Comparison of ENCODE assay signal across 11 cellular contexts in genomic region chr20:38153011-38153329, GRCh38. TPM values are rescaled to one million over a fixed set of nuclear protein-coding genes. Genes with fewer than 3 reads are reported as not detected.
DNase-seq lines count a peak whose midpoint lies in the region; ATAC-seq and TF ChIP-seq lines count a peak whose summit lies in the region.
"Had no signal": no experiment of that assay in that cellular context is flagged by ENCODE, and none has a peak within 500 bp of the region (broad histone marks: within the 10 kb centered on the region; RNA-seq: fewer than 3 reads in every experiment).

No MANE protein-coding gene starts in this region.

- no peaks in the 10 kb centered on the region for H3K36me3 ChIP-seq in SJCRH30

- CTCF ChIA-PET in activated naive CD4-positive, alpha-beta T cell treated with anti-CD3 and anti-CD28 coated beads for 36 hours (lab: Charles Lee) = no interaction called here

- ATAC-seq in esophagus mucosa = peak; percentile 4
- ATAC-seq in HG03139 (IDR thresholded peaks at IDR 0.05; ENCODE audit: unreplicated experiment) = no peak
- no peak for ATAC-seq in HG03354 (IDR thresholded peaks at IDR 0.05; ENCODE audit: poor library complexity, severe bottlenecking, unreplicated experiment)

- peaks cover 56% of the 10 kb centered on the region for H3K4me1 Mint-ChIP-seq in nephron progenitor cell
- peaks cover 8% of the 10 kb centered on the region for H3K4me1 Mint-ChIP-seq in activated naive CD4-positive, alpha-beta T cell treated with anti-CD3 and anti-CD28 coated beads for 36 hours (ENCODE audit: low read depth)

- in situ Hi-C loops in ACHN (cut with HindIII; ENCODE audit: low pct_ligation_motif_present, low pct_unique_long_range_greater_than_20kb, low sequenced_read_pairs) = no loop called here

- no peaks in the 10 kb centered on the region for H3K9me3 ChIP-seq in SJCRH30 (replicated peaks)

- TF ChIP-seq CTCF in nephron progenitor cell (IDR thresholded peaks at IDR 0.05) = no peak

- H3K4me3 Mint-ChIP-seq in nephron progenitor cell = no peak overlapping the region
- H3K4me3 Mint-ChIP-seq in activated naive CD4-positive, alpha-beta T cell treated with anti-CD3 and anti-CD28 coated beads for 36 hours = no peak overlapping the region

- peaks cover 9% of the 10 kb centered on the region for H3K27me3 Mint-ChIP-seq in nephron progenitor cell (ENCODE audit: low read depth, poor library complexity)
- H3K27me3 Mint-ChIP-seq in activated naive CD4-positive, alpha-beta T cell treated with anti-CD3 and anti-CD28 coated beads for 36 hours (ENCODE audit: low read depth) = peaks cover 22% of the 10 kb centered on the region

- peak overlapping the region; percentile 51 for H3K27ac Mint-ChIP-seq in nephron progenitor cell
- H3K27ac Mint-ChIP-seq in activated naive CD4-positive, alpha-beta T cell treated with anti-CD3 and anti-CD28 coated beads for 36 hours = no peak overlapping the region

- H3K36me3 Mint-ChIP-seq in nephron progenitor cell (ENCODE audit: low read depth) = no peaks in the 10 kb centered on the region
- no peaks in the 10 kb centered on the region for H3K36me3 Mint-ChIP-seq in activated naive CD4-positive, alpha-beta T cell treated with anti-CD3 and anti-CD28 coated beads for 36 hours (ENCODE audit: low read depth)
- H3K36me3 Mint-ChIP-seq: CD8-positive, alpha-beta memory T cell had no signal

- H3K4me1 ChIP-seq in SJCRH30 = peaks cover 28% of the 10 kb centered on the region

- H3K27me3 ChIP-seq in SJCRH30 = no peaks in the 10 kb centered on the region

- intact Hi-C loops in activated naive CD4-positive, alpha-beta T cell treated with anti-CD3 and anti-CD28 coated beads for 36 hours (cut with micrococcal nuclease) = no loop called here

- H3K27ac ChIP-seq in SJCRH30 = peak overlapping the region; percentile 53; the same call in 1 of the 2 replicates

- DNase-seq in ACHN (peak; percentile 46), SJCRH30 (no peak), nephron progenitor cell (no peak), MV-4-11 (lab: John Stamatoyannopoulos, UW) (no peak)
- no peak for DNase-seq in activated naive CD4-positive, alpha-beta T cell treated with anti-CD3 and anti-CD28 coated beads for 36 hours
- DNase-seq: activated naive CD4-positive, alpha-beta T cell treated with Interleukin-2 at 50 U/mL for 16 hours; CD8-positive, alpha-beta memory T cell; NCI-H526 treated with DMSO at 0.1 percent for 48 hours had no signal

- H3K4me3 ChIP-seq in SJCRH30 = no peak overlapping the region

- H3K9me3 Mint-ChIP-seq in nephron progenitor cell = no peaks in the 10 kb centered on the region
- H3K9me3 Mint-ChIP-seq in activated naive CD4-positive, alpha-beta T cell treated with anti-CD3 and anti-CD28 coated beads for 36 hours = no peaks in the 10 kb centered on the region
- H3K9me3 Mint-ChIP-seq: CD8-positive, alpha-beta memory T cell had no signal

RNA-seq across cellular contexts. Expression of gene TGM2, which starts 12.1 kb away (rescaled TPM):
- 0.10 and 0.13 TPM in 2 replicates for total RNA-seq in SJCRH30 (2014; rRNA removed; shearing (Covaris generic))
- total RNA-seq in esophagus mucosa = 9.6 TPM
- not detected for total RNA-seq in activated naive CD4-positive, alpha-beta T cell treated with anti-CD3 and anti-CD28 coated beads for 36 hours
- total RNA-seq: CD8-positive, alpha-beta memory T cell had no signal
